In the genomic region with DNA sequence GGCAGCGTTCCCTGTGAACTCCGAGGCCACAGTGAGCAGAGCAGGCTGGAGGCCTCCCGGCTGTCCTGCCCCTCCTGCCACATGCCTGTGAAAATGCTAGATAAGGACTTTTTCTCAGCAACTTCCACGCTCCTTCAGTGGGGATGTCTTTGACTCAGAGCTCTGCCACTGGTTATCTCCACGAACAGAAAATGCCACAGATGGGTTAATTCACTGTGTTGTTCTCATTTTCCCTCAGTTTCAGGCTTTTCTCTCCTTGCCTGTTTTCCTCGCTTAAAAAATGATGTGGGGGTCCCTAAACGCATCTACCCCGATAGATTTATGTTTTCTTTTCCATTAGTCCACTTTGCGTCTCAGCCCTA, we compare ENCODE assay signal across 13 cellular contexts. TPM values are rescaled to one million over a fixed set of nuclear protein-coding genes. Genes with fewer than 3 reads are reported as not detected.
DNase-seq lines count a peak whose midpoint lies in the region; ATAC-seq and TF ChIP-seq lines count a peak whose summit lies in the region.
"Had no signal": no experiment of that assay in that cellular context is flagged by ENCODE, and none has a peak within 500 bp of the region (broad histone marks: within the 10 kb centered on the region; RNA-seq: fewer than 3 reads in every experiment).

No MANE protein-coding gene starts in this region.

- no peak overlapping the region for H3K27ac Mint-ChIP-seq in CD4-positive, alpha-beta T cell
- peak overlapping the region; percentile 97 for H3K27ac Mint-ChIP-seq in activated T-helper 1 cell treated with anti-CD3 and anti-CD28 coated beads, Interleukin-12 subunit alpha, Interleukin-12 subunit beta, Interleukin-2, Interleukin-4 antibody, amounts not matched to agents 30 ng/mL and 10 ng/mL and 1 ng/mL, durations not matched to agents 14 hours and 24 hours and 36 hours

- no peaks in the 10 kb centered on the region for H3K9me3 Mint-ChIP-seq in CD4-positive, alpha-beta T cell
- no peaks in the 10 kb centered on the region for H3K9me3 Mint-ChIP-seq in activated T-helper 1 cell treated with anti-CD3 and anti-CD28 coated beads, Interleukin-12 subunit alpha, Interleukin-12 subunit beta, Interleukin-2, Interleukin-4 antibody, amounts not matched to agents 30 ng/mL and 10 ng/mL and 1 ng/mL, durations not matched to agents 14 hours and 24 hours and 36 hours

- H3K36me3 ChIP-seq in H7 (replicated peaks; ENCODE audit: control insufficient read depth, insufficient read depth, low read length) (no peaks in the 10 kb centered on the region), left lung (peaks cover 0 to 5% of the 10 kb centered on the region in 2 donors)

- no peak for TF ChIP-seq CTCF in CD4-positive, alpha-beta T cell (IDR thresholded peaks at IDR 0.05)
- TF ChIP-seq CTCF in left lung (IDR thresholded peaks at IDR 0.05) (no peak), coronary artery (IDR thresholded peaks at IDR 0.05) (no peak)

- no peak for DNase-seq in CD4-positive, alpha-beta T cell
- DNase-seq in H7 = peak; percentile 63
- no peak for DNase-seq in activated T-helper 1 cell treated with anti-CD3 and anti-CD28 coated beads, Interleukin-12 subunit alpha, Interleukin-12 subunit beta, Interleukin-2, Interleukin-4 antibody, amounts not matched to agents 30 ng/mL and 10 ng/mL and 1 ng/mL, durations not matched to agents 14 hours and 24 hours and 36 hours (ENCODE audit: low spot score)
- DNase-seq in left lung = no peak
- no peak for DNase-seq in coronary artery (ENCODE audit: low spot score)
- no peak for DNase-seq in 8988T
- DNase-seq: COR-L47; NCI-H2171; PC-3; stimulated activated CD4-positive, alpha-beta T cell treated with anti-CD3 and anti-CD28 coated beads, Interleukin-2, amount 100 ng/mL, for 48 hours had no signal

- peak overlapping the region; percentile 96 for H3K27ac ChIP-seq in CD4-positive, alpha-beta T cell (ENCODE audit: low read depth, low read length)
- peak overlapping the region in 1 of 2 donors; percentile 90 for H3K27ac ChIP-seq in left lung
- H3K27ac ChIP-seq in coronary artery = no peak overlapping the region
- H3K27ac ChIP-seq: psoas muscle had no signal

- H3K9me3 ChIP-seq in CD4-positive, alpha-beta T cell (ENCODE audit: control insufficient read depth, low read length) = no peaks in the 10 kb centered on the region
- no peaks in the 10 kb centered on the region for H3K9me3 ChIP-seq in left lung
- H3K9me3 ChIP-seq: psoas muscle had no signal

- ATAC-seq in CD4-positive, alpha-beta T cell (ENCODE audit: poor library complexity) = no peak
- ATAC-seq in left lung (peak; percentile 44), esophagus mucosa (no peak)
- ATAC-seq: PC-3 had no signal

- H3K4me3 ChIP-seq in H7 (ENCODE audit: insufficient read depth, low read depth, low read length) = no peak overlapping the region
- no peak overlapping the region for H3K4me3 ChIP-seq in left lung
- H3K4me3 ChIP-seq in coronary artery = no peak overlapping the region
- H3K4me3 ChIP-seq: psoas muscle had no signal

- no peaks in the 10 kb centered on the region for H3K27me3 Mint-ChIP-seq in CD4-positive, alpha-beta T cell
- no peaks in the 10 kb centered on the region for H3K27me3 Mint-ChIP-seq in activated T-helper 1 cell treated with anti-CD3 and anti-CD28 coated beads, Interleukin-12 subunit alpha, Interleukin-12 subunit beta, Interleukin-2, Interleukin-4 antibody, amounts not matched to agents 30 ng/mL and 10 ng/mL and 1 ng/mL, durations not matched to agents 14 hours and 24 hours and 36 hours (ENCODE audit: insufficient read depth)

- H3K4me3 Mint-ChIP-seq in CD4-positive, alpha-beta T cell = peak overlapping the region; percentile 55
- peak overlapping the region; percentile 8 for H3K4me3 Mint-ChIP-seq in activated T-helper 1 cell treated with anti-CD3 and anti-CD28 coated beads, Interleukin-12 subunit alpha, Interleukin-12 subunit beta, Interleukin-2, Interleukin-4 antibody, amounts not matched to agents 30 ng/mL and 10 ng/mL and 1 ng/mL, durations not matched to agents 14 hours and 24 hours and 36 hours

- POLR2A ChIA-PET in CD4-positive, alpha-beta T cell (lab: Charles Lee) = interaction anchor here (0.6 to 43.3 kb wide), 6 partner anchors 1 to 150 kb away, joined by 3 to 2111 read pairs (median 484); a partner anchor contains a TSS

- CTCF ChIA-PET in CD4-positive, alpha-beta T cell (lab: Charles Lee) = interaction anchor here (1.2 kb wide), 1 partner anchor 22 kb away, joined by 3 read pairs; no protein-coding TSS in a partner anchor

- intact Hi-C loops in CD4-positive, alpha-beta T cell (cut with DNase I, micrococcal nuclease) = no loop called here
- intact Hi-C loops in activated T-helper 1 cell treated with anti-CD3 and anti-CD28 coated beads, Interleukin-12 subunit alpha, Interleukin-12 subunit beta, Interleukin-2, Interleukin-4 antibody, amounts not matched to agents 30 ng/mL and 10 ng/mL and 1 ng/mL, durations not matched to agents 14 hours and 24 hours and 36 hours (cut with micrococcal nuclease) = no loop called here
- intact Hi-C loops in left lung (cut with DNase I) = no loop called here

- H3K27me3 ChIP-seq in CD4-positive, alpha-beta T cell (ENCODE audit: control insufficient read depth, insufficient read depth, low read length) = no peaks in the 10 kb centered on the region
- H3K27me3 ChIP-seq in H7 (ENCODE audit: control insufficient read depth, insufficient read depth, low read length) (no peaks in the 10 kb centered on the region), left lung (no peaks in the 10 kb centered on the region)

- H3K4me1 ChIP-seq in left lung = peaks cover 0 to 90% of the 10 kb centered on the region in 2 donors
- H3K4me1 ChIP-seq: psoas muscle had no signal

- H3K4me1 Mint-ChIP-seq in CD4-positive, alpha-beta T cell (ENCODE audit: low read depth) = peaks cover 97% of the 10 kb centered on the region
- peaks cover 95% of the 10 kb centered on the region for H3K4me1 Mint-ChIP-seq in activated T-helper 1 cell treated with anti-CD3 and anti-CD28 coated beads, Interleukin-12 subunit alpha, Interleukin-12 subunit beta, Interleukin-2, Interleukin-4 antibody, amounts not matched to agents 30 ng/mL and 10 ng/mL and 1 ng/mL, durations not matched to agents 14 hours and 24 hours and 36 hours (ENCODE audit: low read depth)

- peaks cover 94% of the 10 kb centered on the region for H3K36me3 Mint-ChIP-seq in CD4-positive, alpha-beta T cell (ENCODE audit: low read depth)
- H3K36me3 Mint-ChIP-seq in activated T-helper 1 cell treated with anti-CD3 and anti-CD28 coated beads, Interleukin-12 subunit alpha, Interleukin-12 subunit beta, Interleukin-2, Interleukin-4 antibody, amounts not matched to agents 30 ng/mL and 10 ng/mL and 1 ng/mL, durations not matched to agents 14 hours and 24 hours and 36 hours (ENCODE audit: low read depth) = peaks cover 72% of the 10 kb centered on the region

RNA-seq across cellular contexts. Expression of a gene that starts 51.3 kb away (rescaled TPM):
- 100 to 1,000 TPM; 297 to 300 TPM for total RNA-seq in CD4-positive, alpha-beta T cell
- 0.81 and 1.4 TPM in 2 replicates for total RNA-seq in H7 (2014; rRNA removed; shearing (Covaris generic))
- total RNA-seq in activated T-helper 1 cell treated with anti-CD3 and anti-CD28 coated beads, Interleukin-12 subunit alpha, Interleukin-12 subunit beta, Interleukin-2, Interleukin-4 antibody, amounts not matched to agents 30 ng/mL and 10 ng/mL and 1 ng/mL, durations not matched to agents 14 hours and 24 hours and 36 hours = 324 and 329 TPM in 2 replicates
- 10 to 100 TPM; 19.0 to 50.2 TPM for total RNA-seq in left lung
- total RNA-seq in esophagus mucosa = 2.1 TPM
- total RNA-seq: bronchial epithelial cell, PC-3 had no signal
